2 cellular contexts compared by ENCODE assay signal in the genomic region with DNA sequence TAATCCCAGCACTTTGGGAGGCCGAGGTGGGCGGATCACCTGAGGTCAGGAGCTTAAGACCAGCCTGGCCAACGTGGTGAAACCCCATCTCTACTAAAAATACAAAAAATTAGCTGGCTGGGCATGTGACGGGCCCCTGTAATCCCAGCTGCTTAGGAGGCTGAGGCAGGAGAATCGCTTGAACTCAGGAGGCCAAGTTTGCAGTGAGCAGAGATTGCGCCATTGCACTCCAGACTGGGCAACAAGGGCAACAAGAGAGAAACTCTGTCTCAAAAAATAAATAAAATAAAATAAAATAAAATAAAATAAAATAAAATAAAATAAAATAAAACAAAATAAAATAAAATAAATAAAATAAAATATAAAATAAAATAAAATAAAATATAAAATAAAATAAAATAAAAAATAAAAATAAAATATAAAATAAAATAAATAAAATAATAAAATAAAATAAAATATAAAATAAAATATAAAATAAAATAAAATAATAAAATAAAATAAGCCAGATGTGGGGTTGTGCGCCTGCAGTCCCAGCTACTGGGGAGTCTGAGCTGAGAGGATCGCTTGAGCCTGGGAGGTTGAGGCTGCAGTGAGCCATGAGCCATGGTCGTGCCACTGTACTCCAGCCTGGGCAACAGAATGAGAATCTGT.
A peak's percentile ranks its signal among the peaks of the same experiment; 100 is the strongest.
TF ChIP-seq lines count a peak whose summit lies in the region.

No MANE protein-coding gene starts in this region.

TF ChIP-seq in A549, 52 proteins besides CTCF, POLR2A, EP300 and RAD21:
- TF ChIP-seq HEYL (CRISPR knock-in tag; IDR thresholded peaks at IDR 0.05), result peak; percentile 44; the same call in 1 of the 2 replicates
- peak in 1 of 2 experiments; percentile 67; a peak in 3 of 4 replicates for TF ChIP-seq CEBPB (IDR thresholded peaks at IDR 0.05)

TF ChIP-seq in IMR-90, 13 proteins besides CTCF, POLR2A, EP300 and RAD21:
- 0 out of 2 replicates have a peak, but pooled peaks have one; percentile 44 for TF ChIP-seq CEBPB (IDR thresholded peaks at IDR 0.05; ENCODE audit: low read depth, low read length)
